Comparison of ENCODE assay signal across 1 cellular context in the genomic region with DNA sequence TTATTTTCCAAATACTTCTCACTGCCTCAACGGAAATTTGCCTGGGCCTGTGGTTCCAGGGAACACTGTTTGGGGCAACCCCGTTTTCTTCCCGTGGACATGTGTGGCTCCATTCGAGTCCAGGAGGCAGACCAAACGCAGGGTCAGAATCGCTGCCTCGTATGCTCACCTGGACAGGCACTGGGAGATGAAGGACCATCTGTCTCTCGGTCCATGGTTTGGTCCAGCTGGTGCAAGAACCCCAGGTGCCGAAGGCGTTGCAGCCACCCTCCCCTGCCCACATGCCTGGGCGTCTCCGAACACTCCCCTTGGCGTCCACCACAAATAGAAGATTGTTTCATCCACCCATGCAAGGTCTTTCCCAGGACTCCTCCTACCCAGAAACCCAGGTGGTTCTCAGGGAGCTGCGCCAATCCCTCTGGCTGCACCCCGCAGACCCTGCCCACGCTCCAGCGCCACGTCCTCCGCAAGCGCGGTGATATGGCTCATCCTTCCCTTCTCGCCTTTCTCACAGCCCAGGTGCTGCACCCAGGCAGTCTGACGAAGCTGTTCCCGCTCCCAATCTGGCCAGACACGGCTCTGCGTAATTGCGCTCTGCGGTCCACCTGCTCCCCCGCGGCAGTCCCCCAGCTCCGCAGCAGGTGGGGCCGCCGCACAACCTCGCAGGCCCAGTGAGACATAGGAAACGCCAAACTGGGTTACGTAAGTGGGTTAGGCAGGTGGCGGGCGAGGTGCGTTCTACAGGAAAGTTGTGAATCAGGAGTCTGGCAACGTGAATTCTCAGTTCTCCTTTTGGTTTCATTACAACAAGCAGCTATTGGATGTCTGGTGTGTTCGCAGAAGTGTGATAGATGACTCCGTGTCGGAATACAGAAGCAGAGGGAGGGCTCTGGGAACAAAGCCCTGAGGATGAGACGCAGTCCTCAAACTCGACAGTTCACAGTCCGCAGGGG.
A peak's percentile ranks its signal among the peaks of the same experiment; 100 is the strongest.
TF ChIP-seq lines count a peak whose summit lies in the region.

No MANE protein-coding gene starts in this region.

TF ChIP-seq in WTC11, 78 proteins besides CTCF, POLR2A, EP300 and RAD21 (continued from another document and continues in another):
- TF ChIP-seq RELA (CRISPR knock-in tag; IDR thresholded peaks at IDR 0.05; ENCODE audit: borderline replicate concordance) (no peak), ZNF396 (CRISPR knock-in tag; IDR thresholded peaks at IDR 0.05; ENCODE audit: borderline replicate concordance) (no peak), KAT7 (CRISPR knock-in tag; IDR thresholded peaks at IDR 0.05; ENCODE audit: borderline replicate concordance) (no peak), PRRX2 (CRISPR knock-in tag; IDR thresholded peaks at IDR 0.05) (no peak), NFYB (CRISPR knock-in tag; conservative IDR thresholded peaks at IDR 0.05; ENCODE audit: low read depth) (no peak), ELF4 (CRISPR knock-in tag; IDR thresholded peaks at IDR 0.05; ENCODE audit: low read depth) (no peak), FOXP1 (CRISPR knock-in tag; IDR thresholded peaks at IDR 0.05; ENCODE audit: borderline replicate concordance) (peak; percentile 77; the same call in 1 of the 2 replicates), FOXK1 (CRISPR knock-in tag; IDR thresholded peaks at IDR 0.05) (0 out of 2 replicates have a peak, but pooled peaks have one; percentile 16), ZNF138 (CRISPR knock-in tag; conservative IDR thresholded peaks at IDR 0.05) (no peak), MYBL2 (CRISPR knock-in tag; IDR thresholded peaks at IDR 0.05) (0 out of 2 replicates have a peak, but pooled peaks have one; percentile 32), GTF2I (CRISPR knock-in tag; conservative IDR thresholded peaks at IDR 0.05) (no peak), ZNF423 (CRISPR knock-in tag; IDR thresholded peaks at IDR 0.05) (peak; percentile 27; the same call in 1 of the 2 replicates), ATF1 (CRISPR knock-in tag; IDR thresholded peaks at IDR 0.05) (no peak), SMAD4 (CRISPR knock-in tag; IDR thresholded peaks at IDR 0.05) (no peak), NR2C2 (CRISPR knock-in tag; IDR thresholded peaks at IDR 0.05) (no peak), CBFB (CRISPR knock-in tag; IDR thresholded peaks at IDR 0.05; ENCODE audit: low read depth) (no peak), GABPB1 (CRISPR knock-in tag; IDR thresholded peaks at IDR 0.05) (no peak)
- TF ChIP-seq, protein P1, sequence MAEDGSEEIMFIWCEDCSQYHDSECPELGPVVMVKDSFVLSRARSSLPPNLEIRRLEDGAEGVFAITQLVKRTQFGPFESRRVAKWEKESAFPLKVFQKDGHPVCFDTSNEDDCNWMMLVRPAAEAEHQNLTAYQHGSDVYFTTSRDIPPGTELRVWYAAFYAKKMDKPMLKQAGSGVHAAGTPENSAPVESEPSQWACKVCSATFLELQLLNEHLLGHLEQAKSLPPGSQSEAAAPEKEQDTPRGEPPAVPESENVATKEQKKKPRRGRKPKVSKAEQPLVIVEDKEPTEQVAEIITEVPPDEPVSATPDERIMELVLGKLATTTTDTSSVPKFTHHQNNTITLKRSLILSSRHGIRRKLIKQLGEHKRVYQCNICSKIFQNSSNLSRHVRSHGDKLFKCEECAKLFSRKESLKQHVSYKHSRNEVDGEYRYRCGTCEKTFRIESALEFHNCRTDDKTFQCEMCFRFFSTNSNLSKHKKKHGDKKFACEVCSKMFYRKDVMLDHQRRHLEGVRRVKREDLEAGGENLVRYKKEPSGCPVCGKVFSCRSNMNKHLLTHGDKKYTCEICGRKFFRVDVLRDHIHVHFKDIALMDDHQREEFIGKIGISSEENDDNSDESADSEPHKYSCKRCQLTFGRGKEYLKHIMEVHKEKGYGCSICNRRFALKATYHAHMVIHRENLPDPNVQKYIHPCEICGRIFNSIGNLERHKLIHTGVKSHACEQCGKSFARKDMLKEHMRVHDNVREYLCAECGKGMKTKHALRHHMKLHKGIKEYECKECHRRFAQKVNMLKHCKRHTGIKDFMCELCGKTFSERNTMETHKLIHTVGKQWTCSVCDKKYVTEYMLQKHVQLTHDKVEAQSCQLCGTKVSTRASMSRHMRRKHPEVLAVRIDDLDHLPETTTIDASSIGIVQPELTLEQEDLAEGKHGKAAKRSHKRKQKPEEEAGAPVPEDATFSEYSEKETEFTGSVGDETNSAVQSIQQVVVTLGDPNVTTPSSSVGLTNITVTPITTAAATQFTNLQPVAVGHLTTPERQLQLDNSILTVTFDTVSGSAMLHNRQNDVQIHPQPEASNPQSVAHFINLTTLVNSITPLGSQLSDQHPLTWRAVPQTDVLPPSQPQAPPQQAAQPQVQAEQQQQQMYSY (CRISPR knock-in tag; IDR thresholded peaks at IDR 0.05), result no peak
- TF ChIP-seq, protein P2, sequence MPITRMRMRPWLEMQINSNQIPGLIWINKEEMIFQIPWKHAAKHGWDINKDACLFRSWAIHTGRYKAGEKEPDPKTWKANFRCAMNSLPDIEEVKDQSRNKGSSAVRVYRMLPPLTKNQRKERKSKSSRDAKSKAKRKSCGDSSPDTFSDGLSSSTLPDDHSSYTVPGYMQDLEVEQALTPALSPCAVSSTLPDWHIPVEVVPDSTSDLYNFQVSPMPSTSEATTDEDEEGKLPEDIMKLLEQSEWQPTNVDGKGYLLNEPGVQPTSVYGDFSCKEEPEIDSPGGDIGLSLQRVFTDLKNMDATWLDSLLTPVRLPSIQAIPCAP (CRISPR knock-in tag; IDR thresholded peaks at IDR 0.05), result no peak
- TF ChIP-seq, protein P3, sequence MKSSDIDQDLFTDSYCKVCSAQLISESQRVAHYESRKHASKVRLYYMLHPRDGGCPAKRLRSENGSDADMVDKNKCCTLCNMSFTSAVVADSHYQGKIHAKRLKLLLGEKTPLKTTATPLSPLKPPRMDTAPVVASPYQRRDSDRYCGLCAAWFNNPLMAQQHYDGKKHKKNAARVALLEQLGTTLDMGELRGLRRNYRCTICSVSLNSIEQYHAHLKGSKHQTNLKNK (CRISPR knock-in tag; IDR thresholded peaks at IDR 0.05), result no peak
- TF ChIP-seq, protein P4, sequence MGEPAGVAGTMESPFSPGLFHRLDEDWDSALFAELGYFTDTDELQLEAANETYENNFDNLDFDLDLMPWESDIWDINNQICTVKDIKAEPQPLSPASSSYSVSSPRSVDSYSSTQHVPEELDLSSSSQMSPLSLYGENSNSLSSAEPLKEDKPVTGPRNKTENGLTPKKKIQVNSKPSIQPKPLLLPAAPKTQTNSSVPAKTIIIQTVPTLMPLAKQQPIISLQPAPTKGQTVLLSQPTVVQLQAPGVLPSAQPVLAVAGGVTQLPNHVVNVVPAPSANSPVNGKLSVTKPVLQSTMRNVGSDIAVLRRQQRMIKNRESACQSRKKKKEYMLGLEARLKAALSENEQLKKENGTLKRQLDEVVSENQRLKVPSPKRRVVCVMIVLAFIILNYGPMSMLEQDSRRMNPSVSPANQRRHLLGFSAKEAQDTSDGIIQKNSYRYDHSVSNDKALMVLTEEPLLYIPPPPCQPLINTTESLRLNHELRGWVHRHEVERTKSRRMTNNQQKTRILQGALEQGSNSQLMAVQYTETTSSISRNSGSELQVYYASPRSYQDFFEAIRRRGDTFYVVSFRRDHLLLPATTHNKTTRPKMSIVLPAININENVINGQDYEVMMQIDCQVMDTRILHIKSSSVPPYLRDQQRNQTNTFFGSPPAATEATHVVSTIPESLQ (CRISPR knock-in tag; IDR thresholded peaks at IDR 0.05), result no peak
- TF ChIP-seq, protein P5, sequence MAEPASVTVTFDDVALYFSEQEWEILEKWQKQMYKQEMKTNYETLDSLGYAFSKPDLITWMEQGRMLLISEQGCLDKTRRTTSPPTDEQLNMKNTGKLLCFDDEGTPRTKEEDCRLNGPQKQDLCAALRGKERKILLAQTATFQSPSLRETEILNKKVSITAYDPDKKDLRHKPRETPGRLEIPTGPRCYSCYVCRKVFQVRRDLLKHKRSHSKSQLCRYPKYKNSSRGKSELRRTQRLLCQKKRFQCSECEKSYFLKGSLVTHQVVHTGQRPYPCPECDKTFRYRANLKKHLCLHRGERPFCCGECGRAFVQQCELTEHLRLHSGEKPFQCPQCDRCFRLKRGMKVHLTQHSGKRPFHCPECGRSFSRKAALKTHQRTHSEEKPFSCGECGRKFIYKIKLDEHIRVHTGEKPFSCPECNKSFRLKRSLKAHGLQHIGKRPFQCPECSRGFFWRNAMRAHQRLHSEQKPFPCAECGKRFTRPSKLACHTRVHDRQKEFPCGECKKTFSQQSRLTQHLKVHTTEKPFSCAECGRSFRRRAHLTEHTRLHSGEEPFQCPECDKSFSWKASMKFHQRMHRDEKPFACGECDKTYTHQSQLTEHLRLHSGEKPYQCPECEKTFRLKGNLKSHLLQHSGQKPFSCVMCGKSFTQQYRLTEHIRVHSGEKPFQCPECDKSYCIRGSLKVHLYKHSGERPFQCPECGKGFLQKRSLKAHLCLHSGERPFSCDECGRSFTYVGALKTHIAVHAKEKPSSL (CRISPR knock-in tag; conservative IDR thresholded peaks at IDR 0.05), result no peak
- TF ChIP-seq, protein P6, sequence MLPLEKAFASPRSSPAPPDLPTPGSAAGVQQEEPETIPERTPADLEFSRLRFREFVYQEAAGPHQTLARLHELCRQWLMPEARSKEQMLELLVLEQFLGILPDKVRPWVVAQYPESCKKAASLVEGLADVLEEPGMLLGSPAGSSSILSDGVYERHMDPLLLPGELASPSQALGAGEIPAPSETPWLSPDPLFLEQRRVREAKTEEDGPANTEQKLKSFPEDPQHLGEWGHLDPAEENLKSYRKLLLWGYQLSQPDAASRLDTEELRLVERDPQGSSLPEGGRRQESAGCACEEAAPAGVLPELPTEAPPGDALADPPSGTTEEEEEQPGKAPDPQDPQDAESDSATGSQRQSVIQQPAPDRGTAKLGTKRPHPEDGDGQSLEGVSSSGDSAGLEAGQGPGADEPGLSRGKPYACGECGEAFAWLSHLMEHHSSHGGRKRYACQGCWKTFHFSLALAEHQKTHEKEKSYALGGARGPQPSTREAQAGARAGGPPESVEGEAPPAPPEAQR (CRISPR knock-in tag; IDR thresholded peaks at IDR 0.05), result no peak
- TF ChIP-seq, protein P7, sequence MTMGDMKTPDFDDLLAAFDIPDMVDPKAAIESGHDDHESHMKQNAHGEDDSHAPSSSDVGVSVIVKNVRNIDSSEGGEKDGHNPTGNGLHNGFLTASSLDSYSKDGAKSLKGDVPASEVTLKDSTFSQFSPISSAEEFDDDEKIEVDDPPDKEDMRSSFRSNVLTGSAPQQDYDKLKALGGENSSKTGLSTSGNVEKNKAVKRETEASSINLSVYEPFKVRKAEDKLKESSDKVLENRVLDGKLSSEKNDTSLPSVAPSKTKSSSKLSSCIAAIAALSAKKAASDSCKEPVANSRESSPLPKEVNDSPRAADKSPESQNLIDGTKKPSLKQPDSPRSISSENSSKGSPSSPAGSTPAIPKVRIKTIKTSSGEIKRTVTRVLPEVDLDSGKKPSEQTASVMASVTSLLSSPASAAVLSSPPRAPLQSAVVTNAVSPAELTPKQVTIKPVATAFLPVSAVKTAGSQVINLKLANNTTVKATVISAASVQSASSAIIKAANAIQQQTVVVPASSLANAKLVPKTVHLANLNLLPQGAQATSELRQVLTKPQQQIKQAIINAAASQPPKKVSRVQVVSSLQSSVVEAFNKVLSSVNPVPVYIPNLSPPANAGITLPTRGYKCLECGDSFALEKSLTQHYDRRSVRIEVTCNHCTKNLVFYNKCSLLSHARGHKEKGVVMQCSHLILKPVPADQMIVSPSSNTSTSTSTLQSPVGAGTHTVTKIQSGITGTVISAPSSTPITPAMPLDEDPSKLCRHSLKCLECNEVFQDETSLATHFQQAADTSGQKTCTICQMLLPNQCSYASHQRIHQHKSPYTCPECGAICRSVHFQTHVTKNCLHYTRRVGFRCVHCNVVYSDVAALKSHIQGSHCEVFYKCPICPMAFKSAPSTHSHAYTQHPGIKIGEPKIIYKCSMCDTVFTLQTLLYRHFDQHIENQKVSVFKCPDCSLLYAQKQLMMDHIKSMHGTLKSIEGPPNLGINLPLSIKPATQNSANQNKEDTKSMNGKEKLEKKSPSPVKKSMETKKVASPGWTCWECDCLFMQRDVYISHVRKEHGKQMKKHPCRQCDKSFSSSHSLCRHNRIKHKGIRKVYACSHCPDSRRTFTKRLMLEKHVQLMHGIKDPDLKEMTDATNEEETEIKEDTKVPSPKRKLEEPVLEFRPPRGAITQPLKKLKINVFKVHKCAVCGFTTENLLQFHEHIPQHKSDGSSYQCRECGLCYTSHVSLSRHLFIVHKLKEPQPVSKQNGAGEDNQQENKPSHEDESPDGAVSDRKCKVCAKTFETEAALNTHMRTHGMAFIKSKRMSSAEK (CRISPR knock-in tag; IDR thresholded peaks at IDR 0.05; ENCODE audit: borderline replicate concordance), result no peak
- TF ChIP-seq, protein P8, sequence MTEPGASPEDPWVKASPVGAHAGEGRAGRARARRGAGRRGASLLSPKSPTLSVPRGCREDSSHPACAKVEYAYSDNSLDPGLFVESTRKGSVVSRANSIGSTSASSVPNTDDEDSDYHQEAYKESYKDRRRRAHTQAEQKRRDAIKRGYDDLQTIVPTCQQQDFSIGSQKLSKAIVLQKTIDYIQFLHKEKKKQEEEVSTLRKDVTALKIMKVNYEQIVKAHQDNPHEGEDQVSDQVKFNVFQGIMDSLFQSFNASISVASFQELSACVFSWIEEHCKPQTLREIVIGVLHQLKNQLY (CRISPR knock-in tag; IDR thresholded peaks at IDR 0.05), result no peak
- TF ChIP-seq, protein P9, sequence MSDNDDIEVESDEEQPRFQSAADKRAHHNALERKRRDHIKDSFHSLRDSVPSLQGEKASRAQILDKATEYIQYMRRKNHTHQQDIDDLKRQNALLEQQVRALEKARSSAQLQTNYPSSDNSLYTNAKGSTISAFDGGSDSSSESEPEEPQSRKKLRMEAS (CRISPR knock-in tag; IDR thresholded peaks at IDR 0.05), result peak; percentile 84; the same call in 1 of the 2 replicates
- TF ChIP-seq, protein P10, sequence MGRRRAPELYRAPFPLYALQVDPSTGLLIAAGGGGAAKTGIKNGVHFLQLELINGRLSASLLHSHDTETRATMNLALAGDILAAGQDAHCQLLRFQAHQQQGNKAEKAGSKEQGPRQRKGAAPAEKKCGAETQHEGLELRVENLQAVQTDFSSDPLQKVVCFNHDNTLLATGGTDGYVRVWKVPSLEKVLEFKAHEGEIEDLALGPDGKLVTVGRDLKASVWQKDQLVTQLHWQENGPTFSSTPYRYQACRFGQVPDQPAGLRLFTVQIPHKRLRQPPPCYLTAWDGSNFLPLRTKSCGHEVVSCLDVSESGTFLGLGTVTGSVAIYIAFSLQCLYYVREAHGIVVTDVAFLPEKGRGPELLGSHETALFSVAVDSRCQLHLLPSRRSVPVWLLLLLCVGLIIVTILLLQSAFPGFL (CRISPR knock-in tag; IDR thresholded peaks at IDR 0.05; ENCODE audit: borderline replicate concordance), result no peak
